ENCODE assay signal across 15 cellular contexts in the genomic region with DNA sequence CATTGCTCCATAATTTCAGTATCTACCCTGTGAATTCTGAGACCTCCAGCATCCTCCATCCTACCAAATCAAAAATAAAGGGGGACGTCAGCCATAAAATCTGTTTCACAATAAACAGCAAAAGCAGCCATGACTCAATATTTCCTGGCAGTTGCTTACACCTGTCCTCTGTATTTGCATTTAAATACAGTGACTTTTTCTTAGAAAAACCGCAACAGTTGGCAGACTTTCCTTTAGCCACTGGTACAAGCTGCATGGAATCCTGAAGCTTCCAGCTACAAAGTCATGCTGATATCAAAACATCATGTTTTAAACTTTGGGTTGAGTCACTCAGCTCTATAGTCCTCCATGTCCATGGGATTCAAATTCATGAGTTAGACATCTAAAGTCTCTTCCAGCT.
DNase-seq lines count a peak whose midpoint lies in the region; ATAC-seq, FAIRE-seq and TF ChIP-seq lines count a peak whose summit lies in the region.
"Had no signal": no experiment of that assay in that cellular context is flagged by ENCODE, and none has a peak within 500 bp of the region (broad histone marks: within the 10 kb centered on the region; RNA-seq: fewer than 3 reads in every experiment).

No MANE protein-coding gene starts in this region.

- no peak overlapping the region for H3K9ac ChIP-seq in kidney (ENCODE audit: low read length in 2 of 2)

- FAIRE-seq in H54 (lab: Jason Lieb, UNC) (peak; percentile 80), kidney (lab: Jason Lieb, UNC) (no peak)

- H3K27me3 ChIP-seq in effector memory CD4-positive, alpha-beta T cell (replicated peaks; ENCODE audit: control insufficient read depth, insufficient read depth, low read length, poor library complexity, severe bottlenecking), result no peaks in the 10 kb centered on the region
- H3K27me3 ChIP-seq: adrenal gland had no signal

- DNase-seq in AG09319 (ENCODE audit: extremely low read depth, low read depth) (peak; percentile 73), H54 (ENCODE audit: insufficient read length, low spot score) (peak; percentile 4), OCI-M1 (lab: John Stamatoyannopoulos, UW) (peak; percentile 50), fibroblast of mammary gland (ENCODE audit: low read depth) (peak; percentile 81), kidney (no peak), ureter (ENCODE audit: low spot score) (no peak)
- DNase-seq in effector memory CD4-positive, alpha-beta T cell, result no peak
- DNase-seq: activated CD4-positive, alpha-beta T cell treated with anti-CD3 and anti-CD28 coated beads, Interleukin-2, amount 50 U/mL, for 48 hours; adrenal gland; endodermal cell; GDM1; NCI-H1092; NCI-H774 had no signal

- H3K27ac ChIP-seq in kidney (ENCODE audit: low read depth in 2 of 2, low read length in 2 of 2), result no peak overlapping the region
- H3K27ac ChIP-seq in effector memory CD4-positive, alpha-beta T cell (ENCODE audit: insufficient read depth, low read length, poor library complexity, severe bottlenecking), result no peak overlapping the region
- H3K27ac ChIP-seq: adrenal gland, prostate gland had no signal

- intact Hi-C loops in kidney (cut with DNase I), result no loop called here

- no peaks in the 10 kb centered on the region for H3K36me3 ChIP-seq in kidney (ENCODE audit: control insufficient read depth in 1 of 2, insufficient read depth in 2 of 2, low read length in 2 of 2)
- no peaks in the 10 kb centered on the region for H3K36me3 ChIP-seq in effector memory CD4-positive, alpha-beta T cell (ENCODE audit: control insufficient read depth, insufficient read depth, low read length)
- H3K36me3 ChIP-seq: adrenal gland, prostate gland had no signal

- TF ChIP-seq CTCF in AG09319 (IDR thresholded peaks at IDR 0.05; ENCODE audit: low read depth, low read length) (no peak), fibroblast of mammary gland (conservative IDR thresholded peaks at IDR 0.05; ENCODE audit: control insufficient read depth, insufficient read depth, low read depth, low read length) (no peak), kidney (IDR thresholded peaks at IDR 0.05; ENCODE audit: borderline replicate concordance, extremely low read depth, insufficient read depth) (no peak)

- ATAC-seq in GM19035 (IDR thresholded peaks at IDR 0.05; ENCODE audit: unreplicated experiment), result no peak

- H3K4me3 ChIP-seq in fibroblast of mammary gland (ENCODE audit: control insufficient read depth, low read depth, low read length) (no peak overlapping the region), kidney (ENCODE audit: low read length in 2 of 2) (no peak overlapping the region)
- no peak overlapping the region for H3K4me3 ChIP-seq in effector memory CD4-positive, alpha-beta T cell (ENCODE audit: insufficient read depth, low read depth, low read length, poor library complexity, severe bottlenecking)
- H3K4me3 ChIP-seq: adrenal gland, prostate gland had no signal

- no peak for TF ChIP-seq POLR2A in H54 (IDR thresholded peaks at IDR 0.05; ENCODE audit: low read depth, low read length)

- H3K9me3 ChIP-seq in kidney (ENCODE audit: control insufficient read depth in 1 of 2, low read length in 2 of 2), result no peaks in the 10 kb centered on the region
- no peaks in the 10 kb centered on the region for H3K9me3 ChIP-seq in effector memory CD4-positive, alpha-beta T cell (ENCODE audit: control insufficient read depth, low read length)
- H3K9me3 ChIP-seq: adrenal gland, prostate gland had no signal

- H3K4me1 ChIP-seq in kidney (ENCODE audit: control insufficient read depth in 1 of 2, insufficient read depth in 1 of 2, low read depth in 1 of 2, low read length in 2 of 2), result no peaks in the 10 kb centered on the region
- no peaks in the 10 kb centered on the region for H3K4me1 ChIP-seq in effector memory CD4-positive, alpha-beta T cell (ENCODE audit: control insufficient read depth, insufficient read depth, low read length, poor library complexity, severe bottlenecking)
- H3K4me1 ChIP-seq: adrenal gland, prostate gland had no signal

Comparison
In these comparisons a context has a peak if more than half of its experiments do, and no peak if none do; other contexts are left out.
1. DNase-seq: peak in AG09319 (single experiment), H54 (single experiment), OCI-M1 (single experiment) and fibroblast of mammary gland (single experiment); none in kidney (single experiment), ureter (single experiment) and effector memory CD4-positive, alpha-beta T cell (0 of 3).